22 cellular contexts compared by ENCODE assay signal in the genomic region with DNA sequence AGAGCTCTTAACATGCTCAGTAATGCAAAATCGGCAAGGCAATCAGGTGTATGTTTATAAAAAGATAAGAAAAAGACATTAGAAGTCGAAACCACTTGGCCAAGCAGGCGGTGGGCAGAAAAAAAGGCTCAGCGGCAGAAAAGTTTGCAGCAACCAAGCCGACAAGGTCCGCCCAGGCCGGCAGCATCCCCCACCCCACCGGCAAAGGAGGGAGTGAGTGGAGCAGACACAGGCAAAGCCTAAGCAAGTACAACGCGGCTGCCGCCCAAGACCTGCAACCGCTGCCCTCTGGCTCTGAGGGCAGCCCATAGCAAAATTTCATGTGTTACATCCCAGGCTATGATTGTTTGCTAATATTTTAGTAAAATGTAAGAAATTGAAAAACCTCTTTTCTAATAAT.
A peak's percentile ranks its signal among the peaks of the same experiment; 100 is the strongest.
DNase-seq lines count a peak whose midpoint lies in the region; ATAC-seq and TF ChIP-seq lines count a peak whose summit lies in the region.
"Had no signal": no experiment of that assay in that cellular context is flagged by ENCODE, and none has a peak within 500 bp of the region (broad histone marks: within the 10 kb centered on the region; RNA-seq: fewer than 3 reads in every experiment).

No MANE protein-coding gene starts in this region.

- no peak overlapping the region for H3K27ac Mint-ChIP-seq in activated CD4-positive, alpha-beta memory T cell treated with anti-CD3 and anti-CD28 coated beads for 36 hours
- H3K27ac Mint-ChIP-seq: activated CD8-positive, alpha-beta T cell treated with anti-CD3 and anti-CD28 coated beads, Interleukin-2, amount 10 ng/mL, durations not matched to agents 7 days and 5 days; activated naive CD8-positive, alpha-beta T cell treated with anti-CD3 and anti-CD28 coated beads, Interleukin-2, amount 10 ng/mL, durations not matched to agents 7 days and 5 days; effector memory CD8-positive, alpha-beta T cell had no signal

- H2BK120ac ChIP-seq in mesendoderm (ENCODE audit: low read depth, low read length) = no peak overlapping the region

- DNase-seq in NCI-H82 (lab: John Stamatoyannopoulos, UW) (peak; percentile 1), NCI-H82 treated with DMSO at 0.1 percent for 48 hours (lab: John Stamatoyannopoulos, UW; ENCODE audit: unreplicated experiment) (no peak), ecto neural progenitor cell (ENCODE audit: low spot score) (peak; percentile 63), mesendoderm (peak; percentile 49), thoracic aorta (ENCODE audit: low spot score) (no peak), cerebellar nuclear complex (lab: John Stamatoyannopoulos, UW) (no peak), DMS153 treated with DMSO at 0.1 percent for 48 hours (lab: John Stamatoyannopoulos, UW; ENCODE audit: unreplicated experiment) (no peak)
- no peak for DNase-seq in activated CD4-positive, alpha-beta memory T cell treated with anti-CD3 and anti-CD28 coated beads for 36 hours
- DNase-seq: activated CD8-positive, alpha-beta T cell treated with anti-CD3 and anti-CD28 coated beads, Interleukin-2, amount 10 ng/mL, durations not matched to agents 7 days and 5 days; activated naive CD8-positive, alpha-beta T cell treated with anti-CD3 and anti-CD28 coated beads, Interleukin-2, amount 10 ng/mL, durations not matched to agents 7 days and 5 days; DMS79 treated with DMSO at 0.1 percent for 48 hours; effector memory CD8-positive, alpha-beta T cell; hippocampal formation; NCI-H2029; NCI-H446 treated with DMSO at 0.1 percent for 48 hours; pancreas; SHP77; transverse colon; WERI-Rb-1 had no signal

- WGBS in mesendoderm (ENCODE audit: extremely low coverage, insufficient coverage, low lambda C conversion rate) = no CpG with 5 or more reads among the region's 12 CpGs

- H3K27ac ChIP-seq in mesendoderm (ENCODE audit: low read depth, low read length) = no peak overlapping the region
- H3K27ac ChIP-seq in thoracic aorta = no peak overlapping the region
- H3K27ac ChIP-seq: C4-2B, cardiac muscle cell, pancreas, WERI-Rb-1 had no signal

- no peaks in the 10 kb centered on the region for H3K4me1 Mint-ChIP-seq in activated CD4-positive, alpha-beta memory T cell treated with anti-CD3 and anti-CD28 coated beads for 36 hours (ENCODE audit: low read depth)
- H3K4me1 Mint-ChIP-seq: activated naive CD8-positive, alpha-beta T cell treated with anti-CD3 and anti-CD28 coated beads, Interleukin-2, amount 10 ng/mL, durations not matched to agents 7 days and 5 days had no signal

- CTCF ChIA-PET in activated CD4-positive, alpha-beta memory T cell treated with anti-CD3 and anti-CD28 coated beads for 36 hours (lab: Charles Lee) = no interaction called here

- no peak overlapping the region for H2BK15ac ChIP-seq in mesendoderm (replicated peaks; ENCODE audit: low read depth)

- intact Hi-C loops in activated CD4-positive, alpha-beta memory T cell treated with anti-CD3 and anti-CD28 coated beads for 36 hours (cut with micrococcal nuclease) = no loop called here

- H3K36me3 Mint-ChIP-seq in activated CD4-positive, alpha-beta memory T cell treated with anti-CD3 and anti-CD28 coated beads for 36 hours = peaks cover 2% of the 10 kb centered on the region
- H3K36me3 Mint-ChIP-seq: activated naive CD8-positive, alpha-beta T cell treated with anti-CD3 and anti-CD28 coated beads, Interleukin-2, amount 10 ng/mL, durations not matched to agents 7 days and 5 days had no signal

- no peak overlapping the region for H4K5ac ChIP-seq in mesendoderm (ENCODE audit: low read length)

- H2BK5ac ChIP-seq in mesendoderm (ENCODE audit: low read length) = no peak overlapping the region

- no peaks in the 10 kb centered on the region for H3K27me3 Mint-ChIP-seq in activated CD4-positive, alpha-beta memory T cell treated with anti-CD3 and anti-CD28 coated beads for 36 hours
- H3K27me3 Mint-ChIP-seq: activated naive CD8-positive, alpha-beta T cell treated with anti-CD3 and anti-CD28 coated beads, Interleukin-2, amount 10 ng/mL, durations not matched to agents 7 days and 5 days; effector memory CD8-positive, alpha-beta T cell had no signal

- no peak for ATAC-seq in thoracic aorta (ENCODE audit: insufficient number of reproducible peaks, low FRiP score, low read depth)
- ATAC-seq: activated CD8-positive, alpha-beta T cell treated with anti-CD3 and anti-CD28 coated beads, Interleukin-2, amount 10 ng/mL, durations not matched to agents 7 days and 5 days; effector memory CD8-positive, alpha-beta T cell; left lobe of liver; pancreas had no signal

- H4K8ac ChIP-seq in mesendoderm (ENCODE audit: low read depth, low read length) = no peak overlapping the region

- peaks cover 6% of the 10 kb centered on the region for H3K9me3 Mint-ChIP-seq in activated CD4-positive, alpha-beta memory T cell treated with anti-CD3 and anti-CD28 coated beads for 36 hours
- H3K9me3 Mint-ChIP-seq: effector memory CD8-positive, alpha-beta T cell had no signal

- H2AK5ac ChIP-seq in mesendoderm (ENCODE audit: low read length) = no peak overlapping the region

- H3K9me3 ChIP-seq in thoracic aorta = no peaks in the 10 kb centered on the region
- H3K9me3 ChIP-seq: pancreas, transverse colon had no signal

- H3K4me3 ChIP-seq in mesendoderm (ENCODE audit: low read length) (no peak overlapping the region), thoracic aorta (peak overlapping the region; percentile 36)
- H3K4me3 ChIP-seq: cardiac muscle cell, pancreas, transverse colon had no signal

- no peak overlapping the region for H3K4ac ChIP-seq in mesendoderm (ENCODE audit: low read depth, low read length)

- no peak overlapping the region for H3K4me3 Mint-ChIP-seq in activated CD4-positive, alpha-beta memory T cell treated with anti-CD3 and anti-CD28 coated beads for 36 hours
- H3K4me3 Mint-ChIP-seq: activated CD8-positive, alpha-beta T cell treated with anti-CD3 and anti-CD28 coated beads, Interleukin-2, amount 10 ng/mL, durations not matched to agents 7 days and 5 days; activated naive CD8-positive, alpha-beta T cell treated with anti-CD3 and anti-CD28 coated beads, Interleukin-2, amount 10 ng/mL, durations not matched to agents 7 days and 5 days; effector memory CD8-positive, alpha-beta T cell had no signal

- H3K79me1 ChIP-seq in mesendoderm (ENCODE audit: low read length) = no peaks in the 10 kb centered on the region

- H3K9ac ChIP-seq in mesendoderm (ENCODE audit: low read length) = no peak overlapping the region

- no peaks in the 10 kb centered on the region for H3K4me1 ChIP-seq in mesendoderm (ENCODE audit: control insufficient read depth, low read depth, low read length)
- peaks cover 0 to 4% of the 10 kb centered on the region in 2 donors for H3K4me1 ChIP-seq in thoracic aorta (ENCODE audit: control insufficient read depth in 1 of 2, low read depth in 2 of 2)
- H3K4me1 ChIP-seq: pancreas had no signal

- H3K18ac ChIP-seq in mesendoderm (ENCODE audit: low read length) = no peak overlapping the region

- no peak overlapping the region for H3K4me2 ChIP-seq in mesendoderm (ENCODE audit: low read length)

- H3K36me3 ChIP-seq in mesendoderm (ENCODE audit: control insufficient read depth, insufficient read depth, low read length) = no peaks in the 10 kb centered on the region
- no peaks in the 10 kb centered on the region for H3K36me3 ChIP-seq in thoracic aorta
- H3K36me3 ChIP-seq: cardiac muscle cell, pancreas, transverse colon, WERI-Rb-1 had no signal

- H3K27me3 ChIP-seq in mesendoderm (ENCODE audit: insufficient read depth, low read length, poor library complexity) (no peaks in the 10 kb centered on the region), thoracic aorta (replicated peaks; ENCODE audit: insufficient read depth) (no peaks in the 10 kb centered on the region)
- H3K27me3 ChIP-seq: cardiac muscle cell, pancreas, transverse colon had no signal

- H3K23ac ChIP-seq in mesendoderm (ENCODE audit: low read length) = no peak overlapping the region

- H3K56ac ChIP-seq in mesendoderm (ENCODE audit: low read length) = no peak overlapping the region

- POLR2A ChIA-PET in activated CD4-positive, alpha-beta memory T cell treated with anti-CD3 and anti-CD28 coated beads for 36 hours (lab: Charles Lee) = no interaction called here

- H3K79me2 ChIP-seq in mesendoderm (ENCODE audit: control insufficient read depth, insufficient read depth, low read length) = no peaks in the 10 kb centered on the region

- TF ChIP-seq CTCF in thoracic aorta (IDR thresholded peaks at IDR 0.05) = no peak

Comparison
In these comparisons a context has a peak if more than half of its experiments do, and no peak if none do; other contexts are left out.
1. DNase-seq: peak in NCI-H82 (single experiment), ecto neural progenitor cell (single experiment) and mesendoderm (single experiment); none in NCI-H82 treated with DMSO at 0.1 percent for 48 hours (single experiment), thoracic aorta (single experiment), cerebellar nuclear complex (0 of 2), activated CD4-positive, alpha-beta memory T cell treated with anti-CD3 and anti-CD28 coated beads for 36 hours (single experiment) and DMS153 treated with DMSO at 0.1 percent for 48 hours (single experiment).